ENCODE assay signal across 8 cellular contexts in genomic region chr18:10519999-10520935, GRCh38. TPM values are rescaled to one million over a fixed set of nuclear protein-coding genes. Genes with fewer than 3 reads are reported as not detected.
DNase-seq lines count a peak whose midpoint lies in the region; ATAC-seq, FAIRE-seq and TF ChIP-seq lines count a peak whose summit lies in the region.

No MANE protein-coding gene starts in this region.

- DNase-seq in SIG-M5 treated with dmso at 0.1 percent for 504 hours (lab: John Stamatoyannopoulos, UW; ENCODE audit: unreplicated experiment) (peak; percentile 80), SIG-M5 (lab: John Stamatoyannopoulos, UW) (no peak), NCI-H2196 (lab: John Stamatoyannopoulos, UW; ENCODE audit: unreplicated experiment) (peak; percentile 64), kidney (peak; percentile 92)
- DNase-seq in central memory CD4-positive, alpha-beta T cell = peak; percentile 40
- DNase-seq in stimulated activated CD4-positive, alpha-beta T cell treated with anti-CD3 and anti-CD28 coated beads, Interleukin-1b, Interleukin-23, amount 100 ng/mL, for 24 hours (ENCODE audit: low read depth in 4 of 4, low spot score in 1 of 4) = peak in 3 of 4 experiments; percentile 24 to 38 (median 33)

- no peak overlapping the region for H3K9ac ChIP-seq in kidney (ENCODE audit: low read length in 2 of 2)

- no peaks in the 10 kb centered on the region for H3K9me3 ChIP-seq in kidney (ENCODE audit: control insufficient read depth in 1 of 2, low read length in 2 of 2)

- TF ChIP-seq CTCF in WI38 (IDR thresholded peaks at IDR 0.05; ENCODE audit: low read depth, low read length) = peak; percentile 80
- TF ChIP-seq CTCF in kidney (IDR thresholded peaks at IDR 0.05; ENCODE audit: borderline replicate concordance, extremely low read depth, insufficient read depth) = peak; percentile 77

- peak overlapping the region; percentile 26 for H3K4me3 ChIP-seq in WI38 (ENCODE audit: low read depth, low read length)
- peak overlapping the region; percentile 21 to 31 for H3K4me3 ChIP-seq in kidney (ENCODE audit: low read length in 2 of 2)

- intact Hi-C loops in kidney (cut with DNase I) = loop anchor here (10.0 kb wide), 1 partner anchor 515 kb away; no protein-coding TSS in a partner anchor

- H3K27ac ChIP-seq in kidney (ENCODE audit: low read depth in 2 of 2, low read length in 2 of 2) = no peak overlapping the region

- H3K4me1 ChIP-seq in kidney (ENCODE audit: control insufficient read depth in 1 of 2, insufficient read depth in 1 of 2, low read depth in 1 of 2, low read length in 2 of 2) = peaks cover 0 to 9% of the 10 kb centered on the region in 2 donors

- peak; percentile 81 for ATAC-seq in HG02981 (IDR thresholded peaks at IDR 0.05; ENCODE audit: unreplicated experiment)

- peak; percentile 85 for FAIRE-seq in kidney (lab: Jason Lieb, UNC)

- no peaks in the 10 kb centered on the region for H3K36me3 ChIP-seq in kidney (ENCODE audit: control insufficient read depth in 1 of 2, insufficient read depth in 2 of 2, low read length in 2 of 2)

RNA-seq across cellular contexts. Expression of gene NAPG, which starts 5.6 kb away (rescaled TPM):
- 39.4 TPM for total RNA-seq in kidney
- polyA plus RNA-seq in kidney (ENCODE audit: insufficient read depth, low read depth, low replicate concordance) = 15.0 TPM
